In genomic region chr14:53192023-53192422, GRCh38 we compare ENCODE assay signal across 19 cellular contexts. TPM values are rescaled to one million over a fixed set of nuclear protein-coding genes. Genes with fewer than 3 reads are reported as not detected.
A peak's percentile ranks its signal among the peaks of the same experiment; 100 is the strongest.
DNase-seq lines count a peak whose midpoint lies in the region; ATAC-seq lines count a peak whose summit lies in the region.
"Had no signal": no experiment of that assay in that cellular context is flagged by ENCODE, and none has a peak within 500 bp of the region (broad histone marks: within the 10 kb centered on the region; RNA-seq: fewer than 3 reads in every experiment).

No MANE protein-coding gene starts in this region.

- H2BK15ac ChIP-seq in mesenchymal stem cell (ENCODE audit: low read depth, poor library complexity, severe bottlenecking) = no peak overlapping the region

- H3K4me3 ChIP-seq in mesenchymal stem cell (ENCODE audit: insufficient read depth in 1 of 2, low read depth in 1 of 2, low read length in 2 of 2) = no peak overlapping the region
- no peak overlapping the region for H3K4me3 ChIP-seq in effector memory CD4-positive, alpha-beta T cell (ENCODE audit: insufficient read depth, low read depth, low read length, poor library complexity, severe bottlenecking)
- H3K4me3 ChIP-seq: BLaER1 treated with 17β-estradiol and CSF1 and Interleukin-3, amounts not matched to agents 10 nM and 100 nM had no signal

- H3K27ac ChIP-seq in mesenchymal stem cell (ENCODE audit: low read length, poor library complexity, severe bottlenecking) = no peak overlapping the region
- no peak overlapping the region for H3K27ac ChIP-seq in effector memory CD4-positive, alpha-beta T cell (ENCODE audit: insufficient read depth, low read length, poor library complexity, severe bottlenecking)
- H3K27ac ChIP-seq: BLaER1 treated with 17β-estradiol and CSF1 and Interleukin-3, amounts not matched to agents 10 nM and 100 nM; KMS-11 had no signal

- no peak for ATAC-seq in activated T-helper 17 cell treated with anti-CD3 and anti-CD28 coated beads, Interleukin-2, amount 50 U/mL, for 72 hours (replicated peaks)
- ATAC-seq in stimulated activated memory B cell treated with anti-CD40 and anti-IgM and Interleukin-4, amounts not matched to agents 10 μg/mL and 1 μg/mL and 100 μg/mL, for 72 hours = no peak
- ATAC-seq: HepG2 had no signal

- no peak overlapping the region for H3K4ac ChIP-seq in mesenchymal stem cell (ENCODE audit: low read depth in 1 of 2, low read length in 2 of 2)

- H3K23ac ChIP-seq in mesenchymal stem cell (ENCODE audit: low read length in 2 of 2) = no peak overlapping the region

- no peaks in the 10 kb centered on the region for H3K4me1 ChIP-seq in mesenchymal stem cell (ENCODE audit: control insufficient read depth, insufficient read depth, low read depth, low read length)
- H3K4me1 ChIP-seq in effector memory CD4-positive, alpha-beta T cell (ENCODE audit: control insufficient read depth, insufficient read depth, low read length, poor library complexity, severe bottlenecking) = no peaks in the 10 kb centered on the region

- H2BK5ac ChIP-seq in mesenchymal stem cell (ENCODE audit: low read depth, low read length, poor library complexity, severe bottlenecking) = no peak overlapping the region

- no peaks in the 10 kb centered on the region for H3K27me3 Mint-ChIP-seq in activated naive CD4-positive, alpha-beta T cell treated with anti-CD3 and anti-CD28 coated beads, Interleukin-2, amount 50 U/mL, for 24 hours
- no peaks in the 10 kb centered on the region for H3K27me3 Mint-ChIP-seq in activated naive CD4-positive, alpha-beta T cell treated with anti-CD3 and anti-CD28 coated beads, Interleukin-2, amount 10 ng/mL, durations not matched to agents 7 days and 5 days
- no peaks in the 10 kb centered on the region for H3K27me3 Mint-ChIP-seq in activated T-helper 17 cell treated with anti-CD3 and anti-CD28 coated beads, Interleukin-2, amount 50 U/mL, for 72 hours
- H3K27me3 Mint-ChIP-seq in stimulated activated memory B cell treated with anti-CD40 and anti-IgM and Interleukin-4, amounts not matched to agents 10 μg/mL and 1 μg/mL and 100 μg/mL, for 72 hours = no peaks in the 10 kb centered on the region
- H3K27me3 Mint-ChIP-seq: CD8-positive, alpha-beta memory T cell had no signal

- peak overlapping the region; percentile 44 for H3K9ac ChIP-seq in mesenchymal stem cell (ENCODE audit: low read length)
- H3K9ac ChIP-seq: BLaER1 treated with 17β-estradiol and CSF1 and Interleukin-3, amounts not matched to agents 10 nM and 100 nM; KMS-11 had no signal

- H2AFZ ChIP-seq in mesenchymal stem cell (ENCODE audit: low read depth, low read length) = no peak overlapping the region

- no peak overlapping the region for H3K14ac ChIP-seq in mesenchymal stem cell (ENCODE audit: low read length in 2 of 2)

- H4K91ac ChIP-seq in mesenchymal stem cell (ENCODE audit: low read length) = no peak overlapping the region

- H3K27me3 ChIP-seq in mesenchymal stem cell (ENCODE audit: control insufficient read depth in 1 of 2, insufficient read depth in 1 of 2, low read length in 2 of 2) = no peaks in the 10 kb centered on the region
- no peaks in the 10 kb centered on the region for H3K27me3 ChIP-seq in effector memory CD4-positive, alpha-beta T cell (replicated peaks; ENCODE audit: control insufficient read depth, insufficient read depth, low read length, poor library complexity, severe bottlenecking)
- H3K27me3 ChIP-seq: BLaER1 treated with 17β-estradiol and CSF1 and Interleukin-3, amounts not matched to agents 10 nM and 100 nM had no signal

- CTCF ChIA-PET in activated naive CD4-positive, alpha-beta T cell treated with anti-CD3 and anti-CD28 coated beads, Interleukin-2, amount 10 ng/mL, durations not matched to agents 7 days and 5 days (lab: Charles Lee) = interaction anchor here (0.5 kb wide), 1 partner anchor 535 kb away, joined by 3 read pairs; no protein-coding TSS in a partner anchor

- H3K79me1 ChIP-seq in mesenchymal stem cell (replicated peaks; ENCODE audit: low read length, poor library complexity, severe bottlenecking) = no peaks in the 10 kb centered on the region

- no peak overlapping the region for H3K4me2 ChIP-seq in mesenchymal stem cell (ENCODE audit: low read length, poor library complexity, severe bottlenecking)
- H3K4me2 ChIP-seq: KMS-11 had no signal

- H2BK12ac ChIP-seq in mesenchymal stem cell (ENCODE audit: low read length in 2 of 2) = no peak overlapping the region

- H3K9me3 ChIP-seq in mesenchymal stem cell (ENCODE audit: control insufficient read depth, low read length) = no peaks in the 10 kb centered on the region
- no peaks in the 10 kb centered on the region for H3K9me3 ChIP-seq in effector memory CD4-positive, alpha-beta T cell (ENCODE audit: control insufficient read depth, low read length)
- H3K9me3 ChIP-seq: BLaER1 treated with 17β-estradiol and CSF1 and Interleukin-3, amounts not matched to agents 10 nM and 100 nM had no signal

- no peaks in the 10 kb centered on the region for H3K36me3 ChIP-seq in mesenchymal stem cell (ENCODE audit: control insufficient read depth in 1 of 2, insufficient read depth in 2 of 2, low read depth in 1 of 2, low read length in 2 of 2)
- H3K36me3 ChIP-seq in effector memory CD4-positive, alpha-beta T cell (ENCODE audit: control insufficient read depth, insufficient read depth, low read length) = no peaks in the 10 kb centered on the region
- H3K36me3 ChIP-seq: BLaER1 treated with 17β-estradiol and CSF1 and Interleukin-3, amounts not matched to agents 10 nM and 100 nM had no signal

- H3K4me3 Mint-ChIP-seq in activated naive CD4-positive, alpha-beta T cell treated with anti-CD3 and anti-CD28 coated beads, Interleukin-2, amount 50 U/mL, for 24 hours = no peak overlapping the region
- no peak overlapping the region for H3K4me3 Mint-ChIP-seq in activated naive CD4-positive, alpha-beta T cell treated with anti-CD3 and anti-CD28 coated beads, Interleukin-2, amount 10 ng/mL, durations not matched to agents 7 days and 5 days
- peak overlapping the region; percentile 71 for H3K4me3 Mint-ChIP-seq in activated T-helper 17 cell treated with anti-CD3 and anti-CD28 coated beads, Interleukin-2, amount 50 U/mL, for 72 hours
- H3K4me3 Mint-ChIP-seq in stimulated activated memory B cell treated with anti-CD40 and anti-IgM and Interleukin-4, amounts not matched to agents 10 μg/mL and 1 μg/mL and 100 μg/mL, for 72 hours = no peak overlapping the region
- H3K4me3 Mint-ChIP-seq: CD8-positive, alpha-beta memory T cell; HFFc6 had no signal

- peak overlapping the region; percentile 8 for H3K27ac Mint-ChIP-seq in activated naive CD4-positive, alpha-beta T cell treated with anti-CD3 and anti-CD28 coated beads, Interleukin-2, amount 50 U/mL, for 24 hours
- H3K27ac Mint-ChIP-seq in activated naive CD4-positive, alpha-beta T cell treated with anti-CD3 and anti-CD28 coated beads, Interleukin-2, amount 10 ng/mL, durations not matched to agents 7 days and 5 days = no peak overlapping the region
- peak overlapping the region; percentile 94 for H3K27ac Mint-ChIP-seq in activated T-helper 17 cell treated with anti-CD3 and anti-CD28 coated beads, Interleukin-2, amount 50 U/mL, for 72 hours
- H3K27ac Mint-ChIP-seq in stimulated activated memory B cell treated with anti-CD40 and anti-IgM and Interleukin-4, amounts not matched to agents 10 μg/mL and 1 μg/mL and 100 μg/mL, for 72 hours = peak overlapping the region; percentile 67
- H3K27ac Mint-ChIP-seq: CD8-positive, alpha-beta memory T cell; HFFc6 had no signal

- no peak overlapping the region for H4K8ac ChIP-seq in mesenchymal stem cell (ENCODE audit: low read length)

- H3K4me1 Mint-ChIP-seq in activated naive CD4-positive, alpha-beta T cell treated with anti-CD3 and anti-CD28 coated beads, Interleukin-2, amount 50 U/mL, for 24 hours = peaks cover 15% of the 10 kb centered on the region
- H3K4me1 Mint-ChIP-seq in activated naive CD4-positive, alpha-beta T cell treated with anti-CD3 and anti-CD28 coated beads, Interleukin-2, amount 10 ng/mL, durations not matched to agents 7 days and 5 days = no peaks in the 10 kb centered on the region
- H3K4me1 Mint-ChIP-seq in activated T-helper 17 cell treated with anti-CD3 and anti-CD28 coated beads, Interleukin-2, amount 50 U/mL, for 72 hours = peaks cover 26% of the 10 kb centered on the region
- H3K4me1 Mint-ChIP-seq in stimulated activated memory B cell treated with anti-CD40 and anti-IgM and Interleukin-4, amounts not matched to agents 10 μg/mL and 1 μg/mL and 100 μg/mL, for 72 hours = peaks cover 16% of the 10 kb centered on the region
- H3K4me1 Mint-ChIP-seq: CD8-positive, alpha-beta memory T cell had no signal

- peaks cover 3% of the 10 kb centered on the region for H3K36me3 Mint-ChIP-seq in activated naive CD4-positive, alpha-beta T cell treated with anti-CD3 and anti-CD28 coated beads, Interleukin-2, amount 50 U/mL, for 24 hours
- no peaks in the 10 kb centered on the region for H3K36me3 Mint-ChIP-seq in activated naive CD4-positive, alpha-beta T cell treated with anti-CD3 and anti-CD28 coated beads, Interleukin-2, amount 10 ng/mL, durations not matched to agents 7 days and 5 days
- H3K36me3 Mint-ChIP-seq in activated T-helper 17 cell treated with anti-CD3 and anti-CD28 coated beads, Interleukin-2, amount 50 U/mL, for 72 hours (ENCODE audit: low read depth) = peaks cover 7% of the 10 kb centered on the region
- no peaks in the 10 kb centered on the region for H3K36me3 Mint-ChIP-seq in stimulated activated memory B cell treated with anti-CD40 and anti-IgM and Interleukin-4, amounts not matched to agents 10 μg/mL and 1 μg/mL and 100 μg/mL, for 72 hours

- DNase-seq in activated naive CD4-positive, alpha-beta T cell treated with anti-CD3 and anti-CD28 coated beads, Interleukin-2, amount 10 ng/mL, durations not matched to agents 7 days and 5 days = no peak
- no peak for DNase-seq in mesenchymal stem cell
- DNase-seq in DMS114 treated with DMSO at 0.1 percent for 48 hours (lab: John Stamatoyannopoulos, UW; ENCODE audit: unreplicated experiment) = no peak
- no peak for DNase-seq in DMS153 treated with DMSO at 0.1 percent for 48 hours (lab: John Stamatoyannopoulos, UW; ENCODE audit: unreplicated experiment)
- DNase-seq in effector memory CD4-positive, alpha-beta T cell = no peak
- DNase-seq: CD8-positive, alpha-beta memory T cell; GDM1; HFFc6; NCI-H1092; NCI-H146; NCI-H2081; NCI-H2227 treated with DMSO at 0.1 percent for 48 hours; NCI-H524 treated with DMSO at 0.1 percent for 48 hours had no signal

- no peaks in the 10 kb centered on the region for H3K9me3 Mint-ChIP-seq in activated naive CD4-positive, alpha-beta T cell treated with anti-CD3 and anti-CD28 coated beads, Interleukin-2, amount 50 U/mL, for 24 hours
- H3K9me3 Mint-ChIP-seq in activated naive CD4-positive, alpha-beta T cell treated with anti-CD3 and anti-CD28 coated beads, Interleukin-2, amount 10 ng/mL, durations not matched to agents 7 days and 5 days = peaks cover 2% of the 10 kb centered on the region
- no peaks in the 10 kb centered on the region for H3K9me3 Mint-ChIP-seq in activated T-helper 17 cell treated with anti-CD3 and anti-CD28 coated beads, Interleukin-2, amount 50 U/mL, for 72 hours
- H3K9me3 Mint-ChIP-seq in stimulated activated memory B cell treated with anti-CD40 and anti-IgM and Interleukin-4, amounts not matched to agents 10 μg/mL and 1 μg/mL and 100 μg/mL, for 72 hours = no peaks in the 10 kb centered on the region
- H3K9me3 Mint-ChIP-seq: CD8-positive, alpha-beta memory T cell; HFFc6 had no signal

- H2AK5ac ChIP-seq in mesenchymal stem cell (ENCODE audit: low read length, severe bottlenecking) = no peak overlapping the region

- H2BK120ac ChIP-seq in mesenchymal stem cell (ENCODE audit: low read depth, low read length) = no peak overlapping the region

- H3K18ac ChIP-seq in mesenchymal stem cell (ENCODE audit: low read depth in 1 of 2, low read length in 2 of 2) = peak overlapping the region in 1 of 2 experiments; percentile 11

RNA-seq across cellular contexts. Expression of gene DDHD1, which starts 38.9 kb away (rescaled TPM):
- total RNA-seq in activated T-helper 17 cell treated with anti-CD3 and anti-CD28 coated beads, Interleukin-2, amount 50 U/mL, for 72 hours = 100 to 1,000 TPM in 1 of 2 donors, 10 to 100 TPM in 1; 46.7 to 146 TPM
- 5.7 TPM for polyA plus RNA-seq in mesenchymal stem cell (2013, experiment 1 of 2)
- 6.4 TPM for polyA plus RNA-seq in mesenchymal stem cell (2013, experiment 2 of 2)
